31 cellular contexts compared by ENCODE assay signal in genomic region chr2:142723236-142723635, GRCh38.
DNase-seq lines count a peak whose midpoint lies in the region; ATAC-seq and FAIRE-seq lines count a peak whose summit lies in the region.
"Had no signal": no experiment of that assay in that cellular context is flagged by ENCODE, and none has a peak within 500 bp of the region (broad histone marks: within the 10 kb centered on the region; RNA-seq: fewer than 3 reads in every experiment).

No MANE protein-coding gene starts in this region.

- H3K9me3 ChIP-seq in mesenchymal stem cell (ENCODE audit: control insufficient read depth, low read length), result no peaks in the 10 kb centered on the region
- H3K9me3 ChIP-seq: A549, uterus had no signal

- peak; percentile 21 for FAIRE-seq in endometrium (lab: Jason Lieb, UNC)
- FAIRE-seq: A549 had no signal

- no peak overlapping the region for H4K8ac ChIP-seq in mesenchymal stem cell (ENCODE audit: low read length)

- DNase-seq in T-cell (no peak), mesenchymal stem cell (no peak), middle frontal gyrus (ENCODE audit: extremely low spot score, low spot score) (no peak)
- DNase-seq in activated CD4-positive, alpha-beta memory T cell treated with anti-CD3 and anti-CD28 coated beads, Interleukin-2, amount 10 ng/mL, durations not matched to agents 7 days and 5 days, result no peak
- DNase-seq: activated CD4-positive, alpha-beta T cell treated with anti-CD3 and anti-CD28 coated beads for 36 hours; activated CD8-positive, alpha-beta memory T cell treated with anti-CD3 and anti-CD28 coated beads for 24 hours; activated effector memory CD4-positive, alpha-beta T cell treated with anti-CD3 and anti-CD28 coated beads, Interleukin-2, amount 50 U/mL, for 16 hours; activated T-cell treated with anti-CD3 and anti-CD28 coated beads, Interleukin-2, amount 50 U/mL, for 1 hour; AML-193; caudate nucleus; CD4-positive, alpha-beta memory T cell; GOT3; HFFc6; hippocampal formation; immature natural killer cell; NCI-H1092 treated with DMSO at 0.1 percent for 48 hours; NCI-H187; NCI-H526; NK-92 treated with Interleukin-12 subunit alpha and Interleukin-12 subunit beta, amount 100 ng/mL, for 24 hours; PC-9; Right ventricle myocardium superior; uterus had no signal

- no CpG with 5 or more reads among the region's 1 CpG for WGBS in mesenchymal stem cell

- no peak overlapping the region for H2AK5ac ChIP-seq in mesenchymal stem cell (ENCODE audit: low read length, severe bottlenecking)

- H3K27ac Mint-ChIP-seq in T-cell, result no peak overlapping the region
- no peak overlapping the region for H3K27ac Mint-ChIP-seq in activated CD4-positive, alpha-beta memory T cell treated with anti-CD3 and anti-CD28 coated beads, Interleukin-2, amount 10 ng/mL, durations not matched to agents 7 days and 5 days
- H3K27ac Mint-ChIP-seq: activated CD4-positive, alpha-beta T cell treated with anti-CD3 and anti-CD28 coated beads for 36 hours; CD4-positive, alpha-beta memory T cell; HFFc6; IgD-negative memory B cell; immature natural killer cell; memory B cell; stimulated activated naive CD8-positive, alpha-beta T cell treated with anti-CD3 and anti-CD28 coated beads, Interleukin-15, Interleukin-2, amounts not matched to agents 100 ng/mL and 50 ng/mL, for 24 hours had no signal

- H3K36me3 Mint-ChIP-seq in T-cell, result no peaks in the 10 kb centered on the region
- H3K36me3 Mint-ChIP-seq in activated CD4-positive, alpha-beta memory T cell treated with anti-CD3 and anti-CD28 coated beads, Interleukin-2, amount 10 ng/mL, durations not matched to agents 7 days and 5 days (ENCODE audit: low read depth), result no peaks in the 10 kb centered on the region
- H3K36me3 Mint-ChIP-seq: CD4-positive, alpha-beta memory T cell; immature natural killer cell had no signal

- H2BK120ac ChIP-seq in mesenchymal stem cell (ENCODE audit: low read depth, low read length), result no peak overlapping the region

- H3K4me1 Mint-ChIP-seq in T-cell, result no peaks in the 10 kb centered on the region
- no peaks in the 10 kb centered on the region for H3K4me1 Mint-ChIP-seq in activated CD4-positive, alpha-beta memory T cell treated with anti-CD3 and anti-CD28 coated beads, Interleukin-2, amount 10 ng/mL, durations not matched to agents 7 days and 5 days
- H3K4me1 Mint-ChIP-seq: activated CD4-positive, alpha-beta T cell treated with anti-CD3 and anti-CD28 coated beads for 36 hours; CD4-positive, alpha-beta memory T cell; immature natural killer cell had no signal

- no peak overlapping the region for H3K27ac ChIP-seq in mesenchymal stem cell (ENCODE audit: low read length, poor library complexity, severe bottlenecking)
- H3K27ac ChIP-seq: A549, PC-9, thoracic aorta, uterus had no signal

- no peak overlapping the region for H2BK12ac ChIP-seq in mesenchymal stem cell (ENCODE audit: low read length in 2 of 2)

- peak; percentile 56 for ATAC-seq in GM18502 (IDR thresholded peaks at IDR 0.05; ENCODE audit: poor library complexity, unreplicated experiment)
- ATAC-seq in GM21360 (IDR thresholded peaks at IDR 0.05; ENCODE audit: unreplicated experiment), result peak; percentile 50
- peak; percentile 47 for ATAC-seq in HG03378 (IDR thresholded peaks at IDR 0.05; ENCODE audit: unreplicated experiment)
- ATAC-seq in T-cell (replicated peaks in 1 of 4), result no peak
- ATAC-seq: A549; activated CD4-positive, alpha-beta T cell treated with anti-CD3 and anti-CD28 coated beads for 36 hours had no signal

- no peaks in the 10 kb centered on the region for H3K27me3 ChIP-seq in mesenchymal stem cell (ENCODE audit: control insufficient read depth in 1 of 2, insufficient read depth in 1 of 2, low read length in 2 of 2)
- H3K27me3 ChIP-seq: uterus had no signal

- H3K4me3 ChIP-seq in mesenchymal stem cell (ENCODE audit: insufficient read depth in 1 of 2, low read depth in 1 of 2, low read length in 2 of 2), result no peak overlapping the region
- H3K4me3 ChIP-seq: A549, PC-9, thoracic aorta, uterus had no signal

- peaks cover 0 to 10% (median 9%) of the 10 kb centered on the region in 3 donors for H3K9me3 Mint-ChIP-seq in T-cell
- peaks cover 4% of the 10 kb centered on the region for H3K9me3 Mint-ChIP-seq in activated CD4-positive, alpha-beta memory T cell treated with anti-CD3 and anti-CD28 coated beads, Interleukin-2, amount 10 ng/mL, durations not matched to agents 7 days and 5 days
- H3K9me3 Mint-ChIP-seq: memory B cell had no signal

- H3K27me3 Mint-ChIP-seq in T-cell, result no peaks in the 10 kb centered on the region
- no peaks in the 10 kb centered on the region for H3K27me3 Mint-ChIP-seq in activated CD4-positive, alpha-beta memory T cell treated with anti-CD3 and anti-CD28 coated beads, Interleukin-2, amount 10 ng/mL, durations not matched to agents 7 days and 5 days
- H3K27me3 Mint-ChIP-seq: activated CD4-positive, alpha-beta T cell treated with anti-CD3 and anti-CD28 coated beads for 36 hours; CD4-positive, alpha-beta memory T cell; IgD-negative memory B cell; stimulated activated naive CD8-positive, alpha-beta T cell treated with anti-CD3 and anti-CD28 coated beads, Interleukin-15, Interleukin-2, amounts not matched to agents 100 ng/mL and 50 ng/mL, for 24 hours had no signal

- H2AFZ ChIP-seq in mesenchymal stem cell (ENCODE audit: low read depth, low read length), result no peak overlapping the region
- H2AFZ ChIP-seq: PC-9 had no signal

- no peaks in the 10 kb centered on the region for H3K79me1 ChIP-seq in mesenchymal stem cell (replicated peaks; ENCODE audit: low read length, poor library complexity, severe bottlenecking)

- no peak overlapping the region for H3K14ac ChIP-seq in mesenchymal stem cell (ENCODE audit: low read length in 2 of 2)

- CTCF ChIA-PET in T-cell (lab: Charles Lee), result no interaction called here
- CTCF ChIA-PET in activated CD4-positive, alpha-beta memory T cell treated with anti-CD3 and anti-CD28 coated beads, Interleukin-2, amount 10 ng/mL, durations not matched to agents 7 days and 5 days (lab: Charles Lee), result no interaction called here

- H3K4me2 ChIP-seq in mesenchymal stem cell (ENCODE audit: low read length, poor library complexity, severe bottlenecking), result no peak overlapping the region
- H3K4me2 ChIP-seq: A549, PC-9 had no signal

- no peak overlapping the region for H3K23ac ChIP-seq in mesenchymal stem cell (ENCODE audit: low read length in 2 of 2)

- H3K4me3 Mint-ChIP-seq in T-cell, result no peak overlapping the region
- H3K4me3 Mint-ChIP-seq in activated CD4-positive, alpha-beta memory T cell treated with anti-CD3 and anti-CD28 coated beads, Interleukin-2, amount 10 ng/mL, durations not matched to agents 7 days and 5 days, result no peak overlapping the region
- H3K4me3 Mint-ChIP-seq: activated CD4-positive, alpha-beta T cell treated with anti-CD3 and anti-CD28 coated beads for 36 hours; CD4-positive, alpha-beta memory T cell; HFFc6; immature natural killer cell; memory B cell; stimulated activated naive CD8-positive, alpha-beta T cell treated with anti-CD3 and anti-CD28 coated beads, Interleukin-15, Interleukin-2, amounts not matched to agents 100 ng/mL and 50 ng/mL, for 24 hours had no signal

- no peaks in the 10 kb centered on the region for H3K36me3 ChIP-seq in mesenchymal stem cell (ENCODE audit: control insufficient read depth in 1 of 2, insufficient read depth in 2 of 2, low read depth in 1 of 2, low read length in 2 of 2)
- H3K36me3 ChIP-seq: thoracic aorta, uterus had no signal

- no peak overlapping the region for H2BK5ac ChIP-seq in mesenchymal stem cell (ENCODE audit: low read depth, low read length, poor library complexity, severe bottlenecking)

- no peak overlapping the region for H4K91ac ChIP-seq in mesenchymal stem cell (ENCODE audit: low read length)

- no peak overlapping the region for H2BK15ac ChIP-seq in mesenchymal stem cell (ENCODE audit: low read depth, poor library complexity, severe bottlenecking)

- POLR2A ChIA-PET in T-cell (lab: Charles Lee), result no interaction called here
- POLR2A ChIA-PET in activated CD4-positive, alpha-beta memory T cell treated with anti-CD3 and anti-CD28 coated beads, Interleukin-2, amount 10 ng/mL, durations not matched to agents 7 days and 5 days (lab: Charles Lee), result no interaction called here

- no peak overlapping the region for H3K18ac ChIP-seq in mesenchymal stem cell (ENCODE audit: low read depth in 1 of 2, low read length in 2 of 2)

- H3K4ac ChIP-seq in mesenchymal stem cell (ENCODE audit: low read depth in 1 of 2, low read length in 2 of 2), result no peak overlapping the region

- H3K4me1 ChIP-seq in mesenchymal stem cell (ENCODE audit: control insufficient read depth, insufficient read depth, low read depth, low read length), result no peaks in the 10 kb centered on the region
- H3K4me1 ChIP-seq: uterus had no signal

- no peak overlapping the region for H3K9ac ChIP-seq in mesenchymal stem cell (ENCODE audit: low read length)

Comparison
In these comparisons a context has a peak if more than half of its experiments do, and no peak if none do; other contexts are left out.
1. ATAC-seq: peak in GM18502 (single experiment), GM21360 (single experiment) and HG03378 (single experiment); none in T-cell (0 of 4).